In the genomic region with DNA sequence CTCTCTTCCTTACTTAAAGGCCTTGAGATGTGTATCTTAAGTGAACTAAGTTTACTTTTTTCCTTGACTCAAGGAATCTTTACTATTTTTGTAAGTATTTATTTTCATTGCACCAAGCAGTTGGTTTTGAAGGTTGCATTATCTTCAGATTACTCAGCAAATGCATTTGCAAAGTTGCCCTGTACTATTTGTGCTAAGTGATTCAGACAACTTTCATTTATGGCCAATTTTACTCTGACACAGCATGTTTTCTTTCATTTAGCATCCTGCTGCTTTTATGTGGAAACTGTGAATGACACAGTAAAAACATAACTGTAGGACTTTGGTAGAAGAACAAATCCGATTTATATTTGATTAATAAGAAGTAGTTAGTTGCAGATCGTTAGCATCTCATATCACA, we compare ENCODE assay signal across 13 cellular contexts.
DNase-seq lines count a peak whose midpoint lies in the region; ATAC-seq, FAIRE-seq and TF ChIP-seq lines count a peak whose summit lies in the region.
"Had no signal": no experiment of that assay in that cellular context is flagged by ENCODE, and none has a peak within 500 bp of the region (broad histone marks: within the 10 kb centered on the region; RNA-seq: fewer than 3 reads in every experiment).

No MANE protein-coding gene starts in this region.

- peak overlapping the region; percentile 51 for H3K4me2 ChIP-seq in keratinocyte (ENCODE audit: control insufficient read depth, extremely low read depth, insufficient read depth, low read depth, low read length)

- H3K4me3 ChIP-seq in HFF-Myc (replicated peaks; ENCODE audit: low read depth, low read length) (no peak overlapping the region), keratinocyte (ENCODE audit: control insufficient read depth in 2 of 3, extremely low read depth in 1 of 3, insufficient read depth in 2 of 3, low read depth in 1 of 3, low read length in 3 of 3) (no peak overlapping the region), right lobe of liver (no peak overlapping the region)
- H3K4me3 ChIP-seq: cardiac muscle cell had no signal

- H3K36me3 ChIP-seq in keratinocyte (ENCODE audit: control insufficient read depth in 2 of 2, extremely low read depth in 1 of 2, insufficient read depth in 2 of 2, low read length in 2 of 2) = no peaks in the 10 kb centered on the region
- H3K36me3 ChIP-seq in right lobe of liver = no peaks in the 10 kb centered on the region
- H3K36me3 ChIP-seq: cardiac muscle cell had no signal

- no peaks in the 10 kb centered on the region for H3K36me3 Mint-ChIP-seq in T-helper 17 cell (ENCODE audit: low read depth)

- no peak overlapping the region for H3K4me3 Mint-ChIP-seq in T-helper 17 cell
- H3K4me3 Mint-ChIP-seq: B cell; stimulated activated naive CD8-positive, alpha-beta T cell treated with anti-CD3 and anti-CD28 coated beads, Interleukin-15, Interleukin-2, amounts not matched to agents 100 ng/mL and 50 ng/mL, for 24 hours had no signal

- DNase-seq in A172 (ENCODE audit: low spot score) = peak; percentile 85
- peak; percentile 10 for DNase-seq in HFF-Myc (ENCODE audit: extremely low read depth, low read depth)
- peak; percentile 80 for DNase-seq in astrocyte of the hippocampus (ENCODE audit: low read depth, low spot score)
- DNase-seq in keratinocyte (ENCODE audit: low read depth, low spot score) = no peak
- DNase-seq in activated T-cell treated with anti-CD3 and anti-CD28 coated beads, Interleukin-2, amount 50 U/mL, for 1 hour = no peak
- no peak for DNase-seq in T-helper 17 cell
- DNase-seq in right lobe of liver = no peak
- DNase-seq: MV-4-11; stimulated activated CD4-positive, alpha-beta T cell treated with anti-CD3 and anti-CD28 coated beads, Interleukin-15, amount 100 ng/mL, for 24 hours had no signal

- no peaks in the 10 kb centered on the region for H3K9me1 ChIP-seq in keratinocyte (ENCODE audit: control insufficient read depth, extremely low read depth, insufficient read depth, low read length)

- dilution Hi-C loops in keratinocyte (cut with MboI; ENCODE audit: extremely low pct_ligation_motif_present, low sequenced_read_pairs) = no loop called here

- H3K27ac ChIP-seq in keratinocyte (ENCODE audit: control insufficient read depth, insufficient read depth, low read length) (peak overlapping the region; percentile 56), right lobe of liver (no peak overlapping the region)
- H3K27ac ChIP-seq: cardiac muscle cell had no signal

- 36% methylated on average over 2 of the region's 2 CpGs for WGBS in right lobe of liver (ENCODE audit: insufficient coverage, low coverage, low lambda C conversion rate, missing lambda C conversion rate)

- H3K4me1 Mint-ChIP-seq in T-helper 17 cell = no peaks in the 10 kb centered on the region
- H3K4me1 Mint-ChIP-seq: B cell had no signal

- no peak overlapping the region for H2AFZ ChIP-seq in keratinocyte (ENCODE audit: control insufficient read depth, low read length)

- H4K20me1 ChIP-seq in keratinocyte (ENCODE audit: control insufficient read depth, extremely low read depth, insufficient read depth, low read length) = no peaks in the 10 kb centered on the region

- no peak overlapping the region for H3K9ac ChIP-seq in keratinocyte (ENCODE audit: control insufficient read depth, extremely low read depth, insufficient read depth, low read length)

- no peak for ATAC-seq in T-helper 17 cell
- ATAC-seq in GM21390 (IDR thresholded peaks at IDR 0.05; ENCODE audit: unreplicated experiment) = no peak
- ATAC-seq in right lobe of liver = no peak

- no peaks in the 10 kb centered on the region for H3K79me2 ChIP-seq in keratinocyte (ENCODE audit: control insufficient read depth, insufficient read depth, low read length)

- no peak for TF ChIP-seq POLR2A in right lobe of liver (IDR thresholded peaks at IDR 0.05)

- no peak for TF ChIP-seq CTCF in HFF-Myc (IDR thresholded peaks at IDR 0.05; ENCODE audit: low read depth, low read length, missing control alignments)
- no peak for TF ChIP-seq CTCF in keratinocyte (optimal IDR thresholded peaks at IDR 0.05 in 1 of 3, IDR thresholded peaks at IDR 0.05 in 1 of 3, conservative IDR thresholded peaks at IDR 0.05 in 1 of 3; ENCODE audit: extremely low read depth in 1 of 3, insufficient read depth in 2 of 3, low read length in 3 of 3)
- TF ChIP-seq CTCF in right lobe of liver (IDR thresholded peaks at IDR 0.05) = no peak

- peak; percentile 32 for FAIRE-seq in keratinocyte (lab: Jason Lieb, UNC)

- H3K27me3 ChIP-seq in keratinocyte (ENCODE audit: control insufficient read depth, extremely low read depth, insufficient read depth, low read length) (no peaks in the 10 kb centered on the region), right lobe of liver (no peaks in the 10 kb centered on the region)
- H3K27me3 ChIP-seq: cardiac muscle cell had no signal

- no peaks in the 10 kb centered on the region for H3K9me3 ChIP-seq in keratinocyte (ENCODE audit: control insufficient read depth, low read depth, low read length)
- no peaks in the 10 kb centered on the region for H3K9me3 ChIP-seq in T-helper 17 cell (ENCODE audit: control insufficient read depth, low read length, poor library complexity, severe bottlenecking)
- H3K9me3 ChIP-seq in right lobe of liver = peaks cover 0 to 3% (median 0%) of the 10 kb centered on the region in 4 donors

- H3K27ac Mint-ChIP-seq in T-helper 17 cell = no peak overlapping the region
- H3K27ac Mint-ChIP-seq: B cell; stimulated activated naive CD8-positive, alpha-beta T cell treated with anti-CD3 and anti-CD28 coated beads, Interleukin-15, Interleukin-2, amounts not matched to agents 100 ng/mL and 50 ng/mL, for 24 hours had no signal

- H3K4me1 ChIP-seq in keratinocyte (ENCODE audit: control insufficient read depth, extremely low read depth, insufficient read depth, low read length) (peaks cover 12% of the 10 kb centered on the region), right lobe of liver (no peaks in the 10 kb centered on the region)

- no peaks in the 10 kb centered on the region for H3K27me3 Mint-ChIP-seq in T-helper 17 cell
- H3K27me3 Mint-ChIP-seq: B cell; stimulated activated naive CD8-positive, alpha-beta T cell treated with anti-CD3 and anti-CD28 coated beads, Interleukin-15, Interleukin-2, amounts not matched to agents 100 ng/mL and 50 ng/mL, for 24 hours had no signal

- intact Hi-C loops in right lobe of liver (cut with DNase I) = no loop called here

Comparison
In these comparisons a context has a peak if more than half of its experiments do, and no peak if none do; other contexts are left out.
1. DNase-seq: peak in A172 (single experiment), HFF-Myc (single experiment) and astrocyte of the hippocampus (single experiment); none in keratinocyte (single experiment), activated T-cell treated with anti-CD3 and anti-CD28 coated beads, Interleukin-2, amount 50 U/mL, for 1 hour (single experiment), T-helper 17 cell (0 of 3) and right lobe of liver (0 of 3).